Comparison of ENCODE assay signal across 23 cellular contexts in genomic region chr20:1505871-1506270, GRCh38. TPM values are rescaled to one million over a fixed set of nuclear protein-coding genes. Genes with fewer than 3 reads are reported as not detected.
DNase-seq lines count a peak whose midpoint lies in the region; ATAC-seq and TF ChIP-seq lines count a peak whose summit lies in the region.
"Had no signal": no experiment of that assay in that cellular context is flagged by ENCODE, and none has a peak within 500 bp of the region (broad histone marks: within the 10 kb centered on the region; RNA-seq: fewer than 3 reads in every experiment).

No MANE protein-coding gene starts in this region.

- peaks cover 17% of the 10 kb centered on the region; the same call in 1 of the 2 replicates for H3F3A ChIP-seq in GM23248 (ENCODE audit: insufficient read depth)

- DNase-seq in GM23248 (peak; percentile 56), RWPE1 (ENCODE audit: low spot score) (peak; percentile 35), SW 1271 (lab: John Stamatoyannopoulos, UW) (no peak), H4 (ENCODE audit: low spot score) (no peak), NCI-H128 (lab: John Stamatoyannopoulos, UW; ENCODE audit: unreplicated experiment) (no peak)
- DNase-seq: CD4-positive, alpha-beta T cell; COR-L47; DMS79; KG1; NCI-H1105; NCI-H2081 treated with DMSO at 0.1 percent for 48 hours; NCI-H2171 treated with DMSO at 0.1 percent for 48 hours; NCI-H69; NK-92 treated with Interleukin-12 subunit alpha and Interleukin-12 subunit beta, amount 100 ng/mL, for 24 hours; Peyer's patch had no signal

- no peaks in the 10 kb centered on the region for H3K79me2 ChIP-seq in GM23248 (ENCODE audit: insufficient read depth)

- H3K4me3 ChIP-seq in GM23248, result 0 out of 2 replicates have a peak overlapping the region, but pooled peaks have one; percentile 21
- H3K4me3 ChIP-seq: BLaER1, GM12878, HAP-1, Peyer's patch, SJSA1 had no signal

- H3K27me3 ChIP-seq in GM23248 (replicated peaks; ENCODE audit: insufficient read depth), result peaks cover 16% of the 10 kb centered on the region
- H3K27me3 ChIP-seq: BLaER1, Peyer's patch had no signal

- H3K9me2 ChIP-seq in GM23248 (ENCODE audit: insufficient read depth), result no peaks in the 10 kb centered on the region

- 69 to 73% methylated on average over 1 of the region's 1 CpG for WGBS in GM23248 (ENCODE audit: low coverage in 1 of 2, low lambda C conversion rate in 2 of 2, missing lambda C conversion rate in 2 of 2), 2 experiments

- in situ Hi-C loops in GM23248 (cut with MboI), result no loop called here

- H2AFZ ChIP-seq in GM23248, result 0 out of 2 replicates have a peak overlapping the region, but pooled peaks have one; percentile 1

- H3K27ac ChIP-seq in GM23248 (peak overlapping the region; percentile 83), RWPE1 (no peak overlapping the region)
- H3K27ac ChIP-seq: BLaER1, Peyer's patch, SJSA1 had no signal

- H3K4me1 ChIP-seq in GM23248 (ENCODE audit: insufficient read depth), result peaks cover 16% of the 10 kb centered on the region
- H3K4me1 ChIP-seq: BLaER1, HAP-1, Peyer's patch, SJSA1 had no signal

- no peaks in the 10 kb centered on the region for H4K20me1 ChIP-seq in GM23248 (ENCODE audit: insufficient read depth)
- H4K20me1 ChIP-seq: BLaER1 had no signal

- no peaks in the 10 kb centered on the region for H3K9me3 ChIP-seq in GM23248 (ENCODE audit: low read depth)
- H3K9me3 ChIP-seq: BLaER1, HAP-1, Peyer's patch, SJSA1 had no signal

- ATAC-seq in esophagus mucosa (peak; percentile 28), HG02973 (IDR thresholded peaks at IDR 0.05; ENCODE audit: unreplicated experiment) (no peak)
- ATAC-seq: GM12878, Right ventricle myocardium inferior had no signal

- H3K4me2 ChIP-seq in GM23248 (ENCODE audit: unreplicated experiment), result peak overlapping the region; percentile 62
- H3K4me2 ChIP-seq: BLaER1 had no signal

- POLR2A ChIA-PET in RWPE1 (lab: Yijun Ruan, JAX; ENCODE audit: low non-redundant PET), result no interaction called here

- CTCF ChIA-PET in RWPE1 (lab: Yijun Ruan, JAX), result no interaction called here

- TF ChIP-seq CTCF in RWPE1 (conservative IDR thresholded peaks at IDR 0.05; ENCODE audit: low read depth), result no peak

- H3K36me3 ChIP-seq in GM23248 (ENCODE audit: low read depth), result no peaks in the 10 kb centered on the region
- H3K36me3 ChIP-seq: BLaER1, HAP-1, Peyer's patch, SJSA1 had no signal

- peak overlapping the region; percentile 35; the same call in 1 of the 2 replicates for H3K9ac ChIP-seq in GM23248
- H3K9ac ChIP-seq: BLaER1 had no signal

RNA-seq across cellular contexts. Expression of gene SIRPB2, which starts 14.7 kb away (rescaled TPM):
- not detected in 2 replicates for total RNA-seq in GM23248 (2014; rRNA removed; shearing (Covaris generic))
- polyA plus RNA-seq in GM23248 (2016; fragmentation: Nextera tagmentation; extraction: Ambion mirVana), result not detected in 2 replicates
- 1.0 TPM for total RNA-seq in esophagus mucosa
- not detected in 2 replicates for total RNA-seq in H4 (2014; rRNA removed; shearing (Covaris generic))
- total RNA-seq: GM12878, NCI-H460, SJSA1 had no signal
- polyA plus RNA-seq: GM12878 had no signal

RNA-seq across cellular contexts. Expression of gene NSFL1C, which starts 39.2 kb away (rescaled TPM):
- 22.2 and 32.0 TPM in 2 replicates for total RNA-seq in GM23248 (2014; rRNA removed; shearing (Covaris generic))
- 84.2 and 88.7 TPM in 2 replicates for polyA plus RNA-seq in GM23248 (2016; fragmentation: Nextera tagmentation; extraction: Ambion mirVana)
- 88.7 TPM for total RNA-seq in esophagus mucosa
- 31.9 and 38.2 TPM in 2 replicates for total RNA-seq in H4 (2014; rRNA removed; shearing (Covaris generic))

RNA-seq across cellular contexts. Expression of gene SIRPD, which starts 51.6 kb away (rescaled TPM):
- not detected in 2 replicates for total RNA-seq in GM23248 (2014; rRNA removed; shearing (Covaris generic))
- polyA plus RNA-seq in GM23248 (2016; fragmentation: Nextera tagmentation; extraction: Ambion mirVana), result not detected in 2 replicates
- not detected for total RNA-seq in esophagus mucosa
- not detected in 2 replicates for total RNA-seq in H4 (2014; rRNA removed; shearing (Covaris generic))
- total RNA-seq: NCI-H460, Peyer's patch, Right ventricle myocardium inferior, SJSA1 had no signal

Comparison
In these comparisons a context has a peak if more than half of its experiments do, and no peak if none do; other contexts are left out.
1. DNase-seq: peak in GM23248 (single experiment) and RWPE1 (single experiment); none in SW 1271 (0 of 2), H4 (single experiment) and NCI-H128 (single experiment).